ENCODE assay signal across 1 cellular context in genomic region chr4:163331629-163332360, GRCh38.
A peak's percentile ranks its signal among the peaks of the same experiment; 100 is the strongest.
TF ChIP-seq lines count a peak whose summit lies in the region.

No MANE protein-coding gene starts in this region.

TF ChIP-seq in H1, 55 proteins besides CTCF, POLR2A, EP300 and RAD21 (continued from another document):
- peak; percentile 52 for TF ChIP-seq RNF2 (IDR thresholded peaks at IDR 0.05; ENCODE audit: borderline replicate concordance, low read depth, low read length, missing control alignments, poor library complexity, severe bottlenecking)
- TF ChIP-seq TEAD4 (IDR thresholded peaks at IDR 0.05; ENCODE audit: low read depth, low read length) = no peak
- TF ChIP-seq MAFK (IDR thresholded peaks at IDR 0.05; ENCODE audit: low read depth, low read length) = no peak
- no peak for TF ChIP-seq SP4 (IDR thresholded peaks at IDR 0.05; ENCODE audit: low read length)
- TF ChIP-seq MAX (IDR thresholded peaks at IDR 0.05) = peak; percentile 79
- TF ChIP-seq ASH2L (IDR thresholded peaks at IDR 0.05; ENCODE audit: low read length) = peak; percentile 44
- TF ChIP-seq E2F6 (IDR thresholded peaks at IDR 0.05) = peak; percentile 81
- peak; percentile 45; the same call in 1 of the 2 replicates for TF ChIP-seq RBBP5 (IDR thresholded peaks at IDR 0.05; ENCODE audit: borderline replicate concordance, low read depth, low read length)
- peak; percentile 48; the same call in 1 of the 2 replicates for TF ChIP-seq TBP (IDR thresholded peaks at IDR 0.05; ENCODE audit: low read depth, low read length)
- peak; percentile 4; the same call in 1 of the 2 replicates for TF ChIP-seq BACH1 (IDR thresholded peaks at IDR 0.05; ENCODE audit: low read length)
- no peak for TF ChIP-seq CHD2 (IDR thresholded peaks at IDR 0.05; ENCODE audit: low read length)
- TF ChIP-seq SP2 (IDR thresholded peaks at IDR 0.05; ENCODE audit: low read length) = no peak
- TF ChIP-seq SUZ12 (IDR thresholded peaks at IDR 0.05; ENCODE audit: low read length) = peak; percentile 72
- TF ChIP-seq BRCA1 (IDR thresholded peaks at IDR 0.05; ENCODE audit: low read depth, low read length) = no peak
